Comparison of ENCODE assay signal across 16 cellular contexts in genomic region chr17:65362826-65363225, GRCh38.
A peak's percentile ranks its signal among the peaks of the same experiment; 100 is the strongest.
DNase-seq lines count a peak whose midpoint lies in the region; ATAC-seq and TF ChIP-seq lines count a peak whose summit lies in the region.
"Had no signal": no experiment of that assay in that cellular context is flagged by ENCODE, and none has a peak within 500 bp of the region (broad histone marks: within the 10 kb centered on the region; RNA-seq: fewer than 3 reads in every experiment).

No MANE protein-coding gene starts in this region.

- peak; percentile 61 for DNase-seq in DMS153 (lab: John Stamatoyannopoulos, UW)
- DNase-seq in LHCN-M2 (ENCODE audit: low read depth): peak; percentile 14
- peak; percentile 96 for DNase-seq in SW480 (ENCODE audit: low spot score)
- peak; percentile 65 for DNase-seq in left kidney (ENCODE audit: low read depth, low spot score)
- DNase-seq in left ventricle myocardium superior: no peak
- no peak for DNase-seq in middle frontal gyrus (ENCODE audit: extremely low spot score, low spot score)
- no peak for DNase-seq in Peyer's patch
- DNase-seq: activated CD4-positive, alpha-beta T cell treated with anti-CD3 and anti-CD28 coated beads, Interleukin-2, amount 50 U/mL, for 1 hour; activated naive CD4-positive, alpha-beta T cell treated with anti-CD3 and anti-CD28 coated beads for 36 hours; activated T-cell treated with anti-CD3 and anti-CD28 coated beads for 4 hours; NCI-H1930; NCI-H82; ovary; stimulated activated CD4-positive, alpha-beta T cell treated with anti-CD3 and anti-CD28 coated beads, Interleukin-4, amount 100 ng/mL, for 24 hours; SW 1271 had no signal

- H3K27me3 ChIP-seq in Peyer's patch: no peaks in the 10 kb centered on the region
- H3K27me3 ChIP-seq: ovary had no signal

- TF ChIP-seq CTCF in Peyer's patch (IDR thresholded peaks at IDR 0.05): no peak

- no peaks in the 10 kb centered on the region for H3K9me3 ChIP-seq in Peyer's patch
- H3K9me3 ChIP-seq: ovary had no signal

- ATAC-seq in left ventricle myocardium superior: no peak
- ATAC-seq in GM21526 (IDR thresholded peaks at IDR 0.05; ENCODE audit: low FRiP score, unreplicated experiment): no peak

- no peak overlapping the region for H3K27ac ChIP-seq in Peyer's patch
- H3K27ac ChIP-seq: ovary had no signal

- H3K36me3 ChIP-seq in Peyer's patch: no peaks in the 10 kb centered on the region
- H3K36me3 ChIP-seq: ovary had no signal

- no peak overlapping the region for H3K4me3 ChIP-seq in Peyer's patch
- H3K4me3 ChIP-seq: ovary had no signal

- no peaks in the 10 kb centered on the region for H3K4me1 ChIP-seq in Peyer's patch

- intact Hi-C loops in left ventricle myocardium superior (cut with micrococcal nuclease): no loop called here

- no peak for TF ChIP-seq POLR2A in Peyer's patch (IDR thresholded peaks at IDR 0.05)

Comparison
In these comparisons a context has a peak if more than half of its experiments do, and no peak if none do; other contexts are left out.
1. DNase-seq: peak in DMS153 (single experiment), LHCN-M2 (single experiment), SW480 (single experiment) and left kidney (single experiment); none in left ventricle myocardium superior (single experiment), middle frontal gyrus (single experiment) and Peyer's patch (0 of 3).